In genomic region chr15:45168751-45169551, GRCh38 we compare ENCODE assay signal across 1 cellular context.
TF ChIP-seq lines count a peak whose summit lies in the region.

No MANE protein-coding gene starts in this region.

TF ChIP-seq in K562, 482 proteins besides CTCF, POLR2A, EP300 and RAD21 (continued from another document):
- TF ChIP-seq TCF3 (CRISPR knock-in tag; IDR thresholded peaks at IDR 0.05) (peak; percentile 83), SMARCE1 (IDR thresholded peaks at IDR 0.05) (peak; percentile 65; the same call in 1 of the 2 replicates), ZNF518B (CRISPR knock-in tag; IDR thresholded peaks at IDR 0.05) (no peak), TAF1 (IDR thresholded peaks at IDR 0.05; ENCODE audit: control insufficient read depth, extremely low read depth, insufficient read depth, low read length, severe bottlenecking) (peak; percentile 33), MNT (conservative IDR thresholded peaks at IDR 0.05) (0 out of 4 replicates have a peak, but pooled peaks of 1 of the 2 experiments have one; percentile 24)
